ENCODE assay signal across 1 cellular context in the genomic region with DNA sequence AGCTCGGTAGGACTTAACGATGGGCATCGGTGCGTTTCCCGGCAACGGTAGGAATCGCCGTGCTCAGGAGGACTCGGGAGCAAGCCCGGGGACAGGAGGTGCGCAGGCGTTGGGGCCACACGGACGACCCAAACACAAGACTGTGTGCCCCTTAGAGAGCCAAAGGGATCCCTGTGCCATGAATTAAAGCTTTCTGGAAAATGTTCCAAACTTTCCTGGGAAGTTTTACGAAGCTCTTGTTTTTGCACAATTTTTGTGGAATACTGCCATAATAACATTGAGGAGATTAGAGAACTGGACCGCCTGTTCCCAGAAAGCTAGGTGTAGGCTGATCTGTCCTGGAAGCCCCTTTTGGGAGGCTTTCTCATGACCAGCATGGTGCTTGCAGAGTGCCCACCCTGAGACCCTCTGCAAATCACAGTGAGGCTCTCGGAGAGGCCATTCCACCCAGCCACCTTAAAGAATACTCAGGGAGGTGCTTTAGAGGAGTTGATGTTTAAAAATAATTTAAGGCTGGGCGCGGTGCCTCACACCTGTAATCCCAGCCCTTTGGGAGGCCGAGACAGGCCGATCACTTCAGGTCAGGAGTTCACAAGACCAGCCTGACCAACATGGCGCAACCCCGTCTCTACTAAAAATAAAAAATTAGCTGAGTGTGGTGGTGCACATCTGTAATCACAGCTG.
TF ChIP-seq lines count a peak whose summit lies in the region.

No MANE protein-coding gene starts in this region.

TF ChIP-seq in HepG2, 621 proteins besides CTCF, POLR2A, EP300 and RAD21 (continued from another document and continues in another):
- TF ChIP-seq HMGXB3 (CRISPR knock-in tag; IDR thresholded peaks at IDR 0.05; ENCODE audit: borderline replicate concordance) = no peak
- 0 out of 2 replicates have a peak, but pooled peaks have one; percentile 59 for TF ChIP-seq ZNF678 (CRISPR knock-in tag; IDR thresholded peaks at IDR 0.05)
- TF ChIP-seq ADNP (CRISPR knock-in tag; IDR thresholded peaks at IDR 0.05) = no peak
- no peak for TF ChIP-seq RARA (CRISPR knock-in tag; IDR thresholded peaks at IDR 0.05)
- TF ChIP-seq CBX5 (CRISPR knock-in tag; IDR thresholded peaks at IDR 0.05; ENCODE audit: borderline replicate concordance) = no peak
- peak; percentile 68; the same call in 1 of the 2 replicates for TF ChIP-seq ZNF609 (CRISPR knock-in tag; IDR thresholded peaks at IDR 0.05; ENCODE audit: borderline replicate concordance)
- no peak for TF ChIP-seq NKX3-1 (CRISPR knock-in tag; IDR thresholded peaks at IDR 0.05)
- TF ChIP-seq ZNF225 (CRISPR knock-in tag; IDR thresholded peaks at IDR 0.05) = 0 out of 2 replicates have a peak, but pooled peaks have one; percentile 16
- TF ChIP-seq JUND (CRISPR knock-in tag; IDR thresholded peaks at IDR 0.05) = no peak
- TF ChIP-seq U2AF1 (optimal IDR thresholded peaks at IDR 0.05; ENCODE audit: low read depth, low read length) = no peak
- no peak for TF ChIP-seq KDM4B (CRISPR knock-in tag; IDR thresholded peaks at IDR 0.05)
- TF ChIP-seq, protein P1, sequence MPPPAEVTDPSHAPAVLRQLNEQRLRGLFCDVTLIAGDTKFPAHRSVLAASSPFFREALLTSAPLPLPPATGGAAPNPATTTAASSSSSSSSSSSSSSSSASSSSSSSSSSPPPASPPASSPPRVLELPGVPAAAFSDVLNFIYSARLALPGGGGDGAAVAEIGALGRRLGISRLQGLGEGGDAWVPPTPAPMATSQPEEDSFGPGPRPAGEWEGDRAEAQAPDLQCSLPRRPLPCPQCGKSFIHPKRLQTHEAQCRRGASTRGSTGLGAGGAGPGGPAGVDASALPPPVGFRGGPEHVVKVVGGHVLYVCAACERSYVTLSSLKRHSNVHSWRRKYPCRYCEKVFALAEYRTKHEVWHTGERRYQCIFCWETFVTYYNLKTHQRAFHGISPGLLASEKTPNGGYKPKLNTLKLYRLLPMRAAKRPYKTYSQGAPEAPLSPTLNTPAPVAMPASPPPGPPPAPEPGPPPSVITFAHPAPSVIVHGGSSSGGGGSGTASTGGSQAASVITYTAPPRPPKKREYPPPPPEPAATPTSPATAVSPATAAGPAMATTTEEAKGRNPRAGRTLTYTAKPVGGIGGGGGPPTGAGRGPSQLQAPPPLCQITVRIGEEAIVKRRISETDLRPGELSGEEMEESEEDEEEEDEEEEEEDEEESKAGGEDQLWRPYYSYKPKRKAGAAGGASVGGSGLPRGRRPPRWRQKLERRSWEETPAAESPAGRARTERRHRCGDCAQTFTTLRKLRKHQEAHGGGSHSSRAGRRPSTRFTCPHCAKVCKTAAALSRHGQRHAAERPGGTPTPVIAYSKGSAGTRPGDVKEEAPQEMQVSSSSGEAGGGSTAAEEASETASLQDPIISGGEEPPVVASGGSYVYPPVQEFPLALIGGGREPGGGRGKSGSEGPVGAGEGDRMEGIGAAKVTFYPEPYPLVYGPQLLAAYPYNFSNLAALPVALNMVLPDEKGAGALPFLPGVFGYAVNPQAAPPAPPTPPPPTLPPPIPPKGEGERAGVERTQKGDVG (CRISPR knock-in tag; IDR thresholded peaks at IDR 0.05; ENCODE audit: borderline replicate concordance) = no peak
- no peak for TF ChIP-seq ZNF567 (CRISPR knock-in tag; IDR thresholded peaks at IDR 0.05; ENCODE audit: borderline replicate concordance)
- TF ChIP-seq NR0B2 (CRISPR knock-in tag; IDR thresholded peaks at IDR 0.05) = no peak
- peak; percentile 2; the same call in 1 of the 2 replicates for TF ChIP-seq ATF2 (CRISPR knock-in tag; IDR thresholded peaks at IDR 0.05)
- no peak for TF ChIP-seq SUZ12 (IDR thresholded peaks at IDR 0.05; ENCODE audit: low read depth, low read length)
- no peak for TF ChIP-seq HMG20B (CRISPR knock-in tag; conservative IDR thresholded peaks at IDR 0.05)
- TF ChIP-seq SAFB2 (CRISPR knock-in tag; IDR thresholded peaks at IDR 0.05; ENCODE audit: borderline replicate concordance, low read depth) = no peak
- TF ChIP-seq THAP11 (CRISPR knock-in tag; IDR thresholded peaks at IDR 0.05) = no peak
- no peak for TF ChIP-seq MATR3 (CRISPR knock-in tag; IDR thresholded peaks at IDR 0.05)
- TF ChIP-seq ZNF7 (CRISPR knock-in tag; IDR thresholded peaks at IDR 0.05) = no peak
- TF ChIP-seq NCOA2 (CRISPR knock-in tag; IDR thresholded peaks at IDR 0.05) = no peak
- no peak for TF ChIP-seq MIXL1 (CRISPR knock-in tag; IDR thresholded peaks at IDR 0.05)
- TF ChIP-seq ZNF3 (CRISPR knock-in tag; IDR thresholded peaks at IDR 0.05) = no peak
- no peak for TF ChIP-seq ZSCAN9 (CRISPR knock-in tag; IDR thresholded peaks at IDR 0.05; ENCODE audit: borderline replicate concordance)
- no peak for TF ChIP-seq ZKSCAN1 (IDR thresholded peaks at IDR 0.05; ENCODE audit: low read length)
- no peak for TF ChIP-seq ZNF816 (CRISPR knock-in tag; IDR thresholded peaks at IDR 0.05; ENCODE audit: borderline replicate concordance)
- TF ChIP-seq ZNF616 (CRISPR knock-in tag; IDR thresholded peaks at IDR 0.05; ENCODE audit: low read depth) = peak; percentile 90; the same call in 1 of the 2 replicates
- TF ChIP-seq ZNF292 (CRISPR knock-in tag; IDR thresholded peaks at IDR 0.05; ENCODE audit: borderline replicate concordance, low read depth) = no peak; the same call in 1 of the 2 replicates
- no peak for TF ChIP-seq ZNF670 (CRISPR knock-in tag; IDR thresholded peaks at IDR 0.05; ENCODE audit: borderline replicate concordance)
